Comparison of ENCODE assay signal across 1 cellular context in the genomic region with DNA sequence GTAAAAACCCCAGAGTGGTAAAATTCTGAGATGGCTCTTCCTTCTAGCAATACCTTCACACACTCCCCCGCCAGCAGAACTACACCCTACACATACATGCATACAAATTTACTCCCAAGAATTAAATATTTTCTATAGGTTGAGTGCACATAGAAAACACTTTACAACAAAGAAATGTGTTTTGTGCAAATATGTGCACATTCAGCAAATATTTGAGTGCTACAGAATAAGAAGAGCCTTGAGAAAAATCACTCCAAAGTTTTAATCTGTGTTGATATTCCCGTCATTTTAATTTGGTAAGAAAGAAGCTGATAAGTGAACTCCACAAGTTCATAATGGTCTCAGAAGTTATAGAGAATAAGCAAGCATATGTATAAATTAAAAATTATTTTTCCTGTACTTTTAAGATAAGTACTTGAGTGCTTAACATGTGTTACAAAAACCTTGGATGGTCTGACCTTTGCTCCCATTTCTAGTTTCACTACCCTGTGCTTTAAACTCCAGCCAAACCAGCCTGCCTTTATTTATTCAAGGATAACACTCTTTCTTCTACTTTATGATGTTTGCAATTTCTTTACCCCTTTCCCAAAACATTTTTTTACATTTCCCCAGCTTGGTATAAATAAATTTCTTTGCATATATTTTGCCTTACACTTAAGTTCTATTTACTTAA.
TF ChIP-seq lines count a peak whose summit lies in the region.

No MANE protein-coding gene starts in this region.

TF ChIP-seq in liver, 16 proteins besides CTCF, POLR2A, EP300 and RAD21 (continued from another document):
- TF ChIP-seq JUND (IDR thresholded peaks at IDR 0.05), result peak in 1 of 2 donors; percentile 7
